Comparison of ENCODE assay signal across 14 cellular contexts in genomic region chr2:224819075-224819474, GRCh38.
A peak's percentile ranks its signal among the peaks of the same experiment; 100 is the strongest.
DNase-seq lines count a peak whose midpoint lies in the region; ATAC-seq, FAIRE-seq and TF ChIP-seq lines count a peak whose summit lies in the region.
"Had no signal": no experiment of that assay in that cellular context is flagged by ENCODE, and none has a peak within 500 bp of the region (broad histone marks: within the 10 kb centered on the region; RNA-seq: fewer than 3 reads in every experiment).

No MANE protein-coding gene starts in this region.

- peak; percentile 47 for ATAC-seq in PC-3
- ATAC-seq in CD4-positive, alpha-beta T cell (ENCODE audit: poor library complexity): no peak

- TF ChIP-seq CTCF in Calu3 (IDR thresholded peaks at IDR 0.05; ENCODE audit: unreplicated experiment) (no peak), PC-3 (conservative IDR thresholded peaks at IDR 0.05; ENCODE audit: low read depth, low read length) (no peak), keratinocyte (optimal IDR thresholded peaks at IDR 0.05 in 1 of 3, IDR thresholded peaks at IDR 0.05 in 1 of 3, conservative IDR thresholded peaks at IDR 0.05 in 1 of 3; ENCODE audit: extremely low read depth in 1 of 3, insufficient read depth in 2 of 3, low read length in 3 of 3) (no peak)
- no peak for TF ChIP-seq CTCF in CD4-positive, alpha-beta T cell (IDR thresholded peaks at IDR 0.05)

- H3K79me2 ChIP-seq in PC-3 (ENCODE audit: low read length) (no peaks in the 10 kb centered on the region), keratinocyte (ENCODE audit: control insufficient read depth, insufficient read depth, low read length) (no peaks in the 10 kb centered on the region)

- no peaks in the 10 kb centered on the region for H3F3A ChIP-seq in PC-3 (ENCODE audit: low read length, unreplicated experiment)

- CTCF ChIA-PET in Calu3 (lab: Charles Lee): no interaction called here
- CTCF ChIA-PET in PC-3 (lab: Charles Lee): no interaction called here
- CTCF ChIA-PET in CD4-positive, alpha-beta T cell (lab: Charles Lee): no interaction called here

- peaks cover 28% of the 10 kb centered on the region for H3K4me1 Mint-ChIP-seq in Calu3 (ENCODE audit: low read depth, unreplicated experiment)
- no peaks in the 10 kb centered on the region for H3K4me1 Mint-ChIP-seq in CD4-positive, alpha-beta T cell (ENCODE audit: low read depth)

- dilution Hi-C loops in keratinocyte (cut with MboI; ENCODE audit: extremely low pct_ligation_motif_present, low sequenced_read_pairs): no loop called here

- no peak overlapping the region for H2AFZ ChIP-seq in PC-3 (ENCODE audit: low read length)
- H2AFZ ChIP-seq in keratinocyte (ENCODE audit: control insufficient read depth, low read length): peak overlapping the region; percentile 30

- H3K4me3 Mint-ChIP-seq in Calu3 (ENCODE audit: low read depth, unreplicated experiment): no peak overlapping the region
- H3K4me3 Mint-ChIP-seq in CD4-positive, alpha-beta T cell: no peak overlapping the region

- H3K27ac ChIP-seq in PC-3 (ENCODE audit: low read length) (no peak overlapping the region), keratinocyte (ENCODE audit: control insufficient read depth, insufficient read depth, low read length) (no peak overlapping the region)
- no peak overlapping the region for H3K27ac ChIP-seq in CD4-positive, alpha-beta T cell (ENCODE audit: low read depth, low read length)
- H3K27ac ChIP-seq: skin epidermis had no signal

- no peak overlapping the region for H3K9ac ChIP-seq in PC-3 (ENCODE audit: low read length)
- no peak overlapping the region for H3K9ac ChIP-seq in keratinocyte (ENCODE audit: control insufficient read depth, extremely low read depth, insufficient read depth, low read length)

- POLR2A ChIA-PET in PC-3 (lab: Charles Lee; ENCODE audit: unreplicated experiment): no interaction called here
- POLR2A ChIA-PET in CD4-positive, alpha-beta T cell (lab: Charles Lee): no interaction called here

- no peak overlapping the region for H3K4me2 ChIP-seq in PC-3 (ENCODE audit: low read length)
- no peak overlapping the region for H3K4me2 ChIP-seq in keratinocyte (ENCODE audit: control insufficient read depth, extremely low read depth, insufficient read depth, low read depth, low read length)

- no peaks in the 10 kb centered on the region for H3K27me3 ChIP-seq in PC-3 (ENCODE audit: low read length)
- H3K27me3 ChIP-seq in keratinocyte (ENCODE audit: control insufficient read depth, extremely low read depth, insufficient read depth, low read length): no peaks in the 10 kb centered on the region
- H3K27me3 ChIP-seq in CD4-positive, alpha-beta T cell (ENCODE audit: control insufficient read depth, insufficient read depth, low read length): no peaks in the 10 kb centered on the region

- intact Hi-C loops in Calu3 (cut with micrococcal nuclease; ENCODE audit: unreplicated experiment) (no loop called here), PC-3 (cut with micrococcal nuclease) (loop anchor here (5.0 kb wide), 2 partner anchors 63 to 108 kb away; no protein-coding TSS in a partner anchor)
- intact Hi-C loops in CD4-positive, alpha-beta T cell (cut with DNase I, micrococcal nuclease): no loop called here

- peak; percentile 44 for FAIRE-seq in keratinocyte (lab: Jason Lieb, UNC)
- FAIRE-seq: D721Med, urothelium cell line had no signal

- H3K4me3 ChIP-seq in PC-3 (ENCODE audit: low read length) (no peak overlapping the region), keratinocyte (ENCODE audit: control insufficient read depth in 2 of 3, extremely low read depth in 1 of 3, insufficient read depth in 2 of 3, low read depth in 1 of 3, low read length in 3 of 3) (no peak overlapping the region)
- H3K4me3 ChIP-seq: skin epidermis had no signal

- H3K36me3 Mint-ChIP-seq in Calu3 (ENCODE audit: insufficient read depth, unreplicated experiment): no peaks in the 10 kb centered on the region
- peaks cover 88% of the 10 kb centered on the region for H3K36me3 Mint-ChIP-seq in CD4-positive, alpha-beta T cell (ENCODE audit: low read depth)

- H3K4me1 ChIP-seq in PC-3 (ENCODE audit: insufficient read depth, low read length): peaks cover 23% of the 10 kb centered on the region
- peaks cover 12% of the 10 kb centered on the region for H3K4me1 ChIP-seq in keratinocyte (ENCODE audit: control insufficient read depth, extremely low read depth, insufficient read depth, low read length)

- peak overlapping the region; percentile 22 for H3K27ac Mint-ChIP-seq in Calu3 (ENCODE audit: unreplicated experiment)
- H3K27ac Mint-ChIP-seq in CD4-positive, alpha-beta T cell: no peak overlapping the region

- H3K9me3 Mint-ChIP-seq in Calu3 (ENCODE audit: low read depth, unreplicated experiment): peaks cover 3% of the 10 kb centered on the region
- H3K9me3 Mint-ChIP-seq in CD4-positive, alpha-beta T cell: no peaks in the 10 kb centered on the region

- DNase-seq in Calu3: no peak
- DNase-seq in HT-29 (ENCODE audit: low spot score): peak; percentile 56
- DNase-seq in PC-3: peak; percentile 28
- no peak for DNase-seq in keratinocyte (ENCODE audit: low read depth, low spot score)
- no peak for DNase-seq in NCI-H1694 (lab: John Stamatoyannopoulos, UW)
- DNase-seq in HPDE6-E6E7 (ENCODE audit: extremely low spot score): no peak
- DNase-seq in CD4-positive, alpha-beta T cell: no peak
- no peak for DNase-seq in superior temporal gyrus (ENCODE audit: extremely low spot score)
- DNase-seq: caudate nucleus; Kasumi-1; stimulated activated naive CD4-positive, alpha-beta T cell had no signal

- no peaks in the 10 kb centered on the region for H3K9me1 ChIP-seq in keratinocyte (ENCODE audit: control insufficient read depth, extremely low read depth, insufficient read depth, low read length)

- H3K9me3 ChIP-seq in PC-3 (ENCODE audit: low read length): no peaks in the 10 kb centered on the region
- no peaks in the 10 kb centered on the region for H3K9me3 ChIP-seq in keratinocyte (ENCODE audit: control insufficient read depth, low read depth, low read length)
- H3K9me3 ChIP-seq in CD4-positive, alpha-beta T cell (ENCODE audit: control insufficient read depth, low read length): no peaks in the 10 kb centered on the region

- no peaks in the 10 kb centered on the region for H3K27me3 Mint-ChIP-seq in Calu3 (ENCODE audit: unreplicated experiment)
- H3K27me3 Mint-ChIP-seq in CD4-positive, alpha-beta T cell: no peaks in the 10 kb centered on the region

- no peaks in the 10 kb centered on the region for H4K20me1 ChIP-seq in PC-3 (ENCODE audit: low read length)
- no peaks in the 10 kb centered on the region for H4K20me1 ChIP-seq in keratinocyte (ENCODE audit: control insufficient read depth, extremely low read depth, insufficient read depth, low read length)

- H3K9me2 ChIP-seq in PC-3 (replicated peaks; ENCODE audit: low read length): no peaks in the 10 kb centered on the region

- H3K36me3 ChIP-seq in PC-3 (ENCODE audit: low read depth, low read length) (no peaks in the 10 kb centered on the region), keratinocyte (ENCODE audit: control insufficient read depth in 2 of 2, extremely low read depth in 1 of 2, insufficient read depth in 2 of 2, low read length in 2 of 2) (no peaks in the 10 kb centered on the region)

- BruUV-seq in Calu3 (replicated peaks; lab: Mats Ljungman, UMichigan): no TSS peak
- no TSS peak for BruUV-seq in PC-3 (replicated peaks; lab: Mats Ljungman, UMichigan)

Comparison
In these comparisons a context has a peak if more than half of its experiments do, and no peak if none do; other contexts are left out.
1. DNase-seq: peak in HT-29 (single experiment) and PC-3 (single experiment); none in Calu3 (single experiment), keratinocyte (single experiment), NCI-H1694 (single experiment), HPDE6-E6E7 (single experiment), CD4-positive, alpha-beta T cell (0 of 10) and superior temporal gyrus (single experiment).